ENCODE assay signal across 27 cellular contexts in the genomic region with DNA sequence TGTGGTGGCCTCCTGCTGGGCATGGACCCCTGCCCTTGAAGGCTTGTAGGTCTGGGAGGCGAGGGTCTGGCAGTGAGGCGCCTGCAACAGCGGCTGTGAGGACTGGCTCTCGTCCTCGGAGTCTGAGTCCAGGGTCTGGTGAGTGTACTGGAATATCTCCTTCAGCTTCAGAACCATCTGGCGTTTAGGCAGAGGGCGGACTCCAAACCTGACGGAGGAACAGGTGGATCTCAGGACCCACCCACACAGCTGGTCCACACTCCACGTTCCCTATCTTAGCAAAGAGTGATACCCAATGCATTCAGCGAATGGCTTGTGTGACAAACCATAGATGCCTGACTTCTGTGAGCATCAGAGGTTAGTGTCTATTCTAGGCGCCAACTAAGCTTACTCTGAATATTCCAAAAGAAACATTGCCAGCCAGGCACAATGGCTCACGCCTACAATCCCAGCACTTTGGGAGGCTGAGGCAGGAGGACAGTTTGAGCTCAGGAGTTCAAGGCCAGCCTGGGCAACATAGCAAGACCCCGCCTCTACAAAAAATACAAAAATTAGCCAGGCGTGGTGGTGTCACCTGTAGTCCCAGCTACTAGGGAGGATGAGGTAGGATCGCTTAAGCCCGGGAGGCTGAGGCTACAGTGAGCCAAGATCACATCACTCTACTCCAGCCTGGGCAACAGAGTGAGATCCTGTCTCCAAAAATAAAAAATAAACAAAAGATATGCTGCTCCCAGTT.
"Had no signal": no experiment of that assay in that cellular context is flagged by ENCODE, and none has a peak within 500 bp of the region (broad histone marks: within the 10 kb centered on the region; RNA-seq: fewer than 3 reads in every experiment).

No MANE protein-coding gene starts in this region.

- H3K36me3 ChIP-seq: neural progenitor cell, ovary, thyroid gland had no signal

- ATAC-seq: esophagus mucosa; gastrocnemius medialis; left lung; naive thymus-derived CD4-positive, alpha-beta T cell; psoas muscle; right cardiac atrium; stimulated activated memory B cell treated with anti-CD40 and anti-IgM and Interleukin-4, amounts not matched to agents 10 μg/mL and 1 μg/mL and 100 μg/mL, for 72 hours had no signal

- H3K9me3 ChIP-seq: gastrocnemius medialis, left lung, ovary, psoas muscle, spleen, suprapubic skin, thyroid gland had no signal

- H3K4me3 Mint-ChIP-seq: naive thymus-derived CD4-positive, alpha-beta T cell; nephron; neural progenitor cell; stimulated activated memory B cell treated with anti-CD40 and anti-IgM and Interleukin-4, amounts not matched to agents 10 μg/mL and 1 μg/mL and 100 μg/mL, for 72 hours; stimulated activated naive CD8-positive, alpha-beta T cell treated with anti-CD3 and anti-CD28 coated beads, Interleukin-15, Interleukin-2, amounts not matched to agents 100 ng/mL and 50 ng/mL, for 24 hours; type B pancreatic cell had no signal

- H3K9me3 Mint-ChIP-seq: naive thymus-derived CD4-positive, alpha-beta T cell; nephron; neural progenitor cell; stimulated activated memory B cell treated with anti-CD40 and anti-IgM and Interleukin-4, amounts not matched to agents 10 μg/mL and 1 μg/mL and 100 μg/mL, for 72 hours; stimulated activated naive CD8-positive, alpha-beta T cell treated with anti-CD3 and anti-CD28 coated beads, Interleukin-15, Interleukin-2, amounts not matched to agents 100 ng/mL and 50 ng/mL, for 24 hours; type B pancreatic cell had no signal

- H3K27me3 Mint-ChIP-seq: naive thymus-derived CD4-positive, alpha-beta T cell; stimulated activated memory B cell treated with anti-CD40 and anti-IgM and Interleukin-4, amounts not matched to agents 10 μg/mL and 1 μg/mL and 100 μg/mL, for 72 hours; stimulated activated naive CD8-positive, alpha-beta T cell treated with anti-CD3 and anti-CD28 coated beads, Interleukin-15, Interleukin-2, amounts not matched to agents 100 ng/mL and 50 ng/mL, for 24 hours; type B pancreatic cell had no signal

- H3K27ac ChIP-seq: epithelial cell of prostate, gastrocnemius medialis, left lung, neural progenitor cell, ovary, psoas muscle, skin epidermis, spleen, suprapubic skin, thyroid gland had no signal

- H3K27ac Mint-ChIP-seq: naive thymus-derived CD4-positive, alpha-beta T cell; nephron; neural progenitor cell; stimulated activated memory B cell treated with anti-CD40 and anti-IgM and Interleukin-4, amounts not matched to agents 10 μg/mL and 1 μg/mL and 100 μg/mL, for 72 hours; stimulated activated naive CD8-positive, alpha-beta T cell treated with anti-CD3 and anti-CD28 coated beads, Interleukin-15, Interleukin-2, amounts not matched to agents 100 ng/mL and 50 ng/mL, for 24 hours; type B pancreatic cell had no signal

- H3K4me3 ChIP-seq: dorsolateral prefrontal cortex, gastrocnemius medialis, left lung, neural progenitor cell, ovary, psoas muscle, skin epidermis, spleen, suprapubic skin, thyroid gland had no signal

- FAIRE-seq: colon, keratinocyte had no signal

- H3K4me1 ChIP-seq: gastrocnemius medialis, neural progenitor cell, psoas muscle, thyroid gland had no signal

- DNase-seq: effector CD4-positive, alpha-beta T cell; foreskin fibroblast; gastrocnemius medialis; head of caudate nucleus; mesenchymal stem cell; midbrain; naive thymus-derived CD4-positive, alpha-beta T cell; nucleus accumbens; ovary; right cardiac atrium; spleen; stimulated activated CD4-positive, alpha-beta T cell treated with anti-CD3 and anti-CD28 coated beads, Interleukin-4, amount 100 ng/mL, for 4 hours; thyroid gland had no signal
